ENCODE assay signal across 1 cellular context in the genomic region with DNA sequence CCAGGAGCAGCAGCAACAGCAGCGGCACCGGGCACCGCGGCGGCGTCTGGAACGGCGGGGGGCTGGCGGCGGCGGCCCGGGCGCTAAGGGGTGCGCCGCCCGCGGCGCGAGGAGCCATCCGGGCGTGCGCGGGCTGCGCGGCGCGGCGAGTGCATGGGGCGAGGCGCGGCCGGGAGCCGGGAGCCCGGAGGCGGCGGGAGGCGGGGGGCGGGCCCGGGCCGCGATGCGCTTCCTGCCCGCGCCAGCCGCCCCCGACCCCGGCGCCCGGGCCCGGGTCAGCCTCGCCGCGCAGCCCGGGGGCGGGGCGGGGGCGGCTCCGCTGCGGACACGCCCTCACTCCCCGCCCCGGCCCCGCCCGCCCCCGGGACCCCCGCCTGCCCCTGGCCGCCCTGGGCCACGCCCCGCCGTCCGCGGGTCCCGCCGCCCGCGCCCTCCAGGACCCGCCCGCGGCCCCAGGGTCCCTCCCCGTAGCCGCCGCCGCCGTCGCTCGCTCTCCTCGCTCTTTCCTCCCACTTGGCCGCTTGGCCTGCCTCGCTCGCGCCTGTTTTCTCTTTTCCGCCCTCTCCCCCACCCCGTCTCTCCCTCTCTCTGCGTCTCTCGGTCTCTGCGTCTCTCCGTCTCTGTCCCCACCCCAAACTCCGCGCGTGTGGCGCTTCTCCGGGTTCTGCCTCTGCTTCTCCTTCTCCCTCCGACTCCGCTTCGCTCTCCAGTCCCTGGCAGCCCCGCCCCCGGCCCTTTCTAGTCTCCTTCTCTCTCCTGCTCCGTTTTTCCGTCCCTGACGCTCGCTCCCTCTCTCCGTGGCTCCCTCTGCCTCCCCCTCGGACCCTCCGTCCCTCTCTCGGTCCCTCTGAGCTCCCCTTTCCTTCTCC.
A peak's percentile ranks its signal among the peaks of the same experiment; 100 is the strongest.
TF ChIP-seq lines count a peak whose summit lies in the region.

A gene with protein sequence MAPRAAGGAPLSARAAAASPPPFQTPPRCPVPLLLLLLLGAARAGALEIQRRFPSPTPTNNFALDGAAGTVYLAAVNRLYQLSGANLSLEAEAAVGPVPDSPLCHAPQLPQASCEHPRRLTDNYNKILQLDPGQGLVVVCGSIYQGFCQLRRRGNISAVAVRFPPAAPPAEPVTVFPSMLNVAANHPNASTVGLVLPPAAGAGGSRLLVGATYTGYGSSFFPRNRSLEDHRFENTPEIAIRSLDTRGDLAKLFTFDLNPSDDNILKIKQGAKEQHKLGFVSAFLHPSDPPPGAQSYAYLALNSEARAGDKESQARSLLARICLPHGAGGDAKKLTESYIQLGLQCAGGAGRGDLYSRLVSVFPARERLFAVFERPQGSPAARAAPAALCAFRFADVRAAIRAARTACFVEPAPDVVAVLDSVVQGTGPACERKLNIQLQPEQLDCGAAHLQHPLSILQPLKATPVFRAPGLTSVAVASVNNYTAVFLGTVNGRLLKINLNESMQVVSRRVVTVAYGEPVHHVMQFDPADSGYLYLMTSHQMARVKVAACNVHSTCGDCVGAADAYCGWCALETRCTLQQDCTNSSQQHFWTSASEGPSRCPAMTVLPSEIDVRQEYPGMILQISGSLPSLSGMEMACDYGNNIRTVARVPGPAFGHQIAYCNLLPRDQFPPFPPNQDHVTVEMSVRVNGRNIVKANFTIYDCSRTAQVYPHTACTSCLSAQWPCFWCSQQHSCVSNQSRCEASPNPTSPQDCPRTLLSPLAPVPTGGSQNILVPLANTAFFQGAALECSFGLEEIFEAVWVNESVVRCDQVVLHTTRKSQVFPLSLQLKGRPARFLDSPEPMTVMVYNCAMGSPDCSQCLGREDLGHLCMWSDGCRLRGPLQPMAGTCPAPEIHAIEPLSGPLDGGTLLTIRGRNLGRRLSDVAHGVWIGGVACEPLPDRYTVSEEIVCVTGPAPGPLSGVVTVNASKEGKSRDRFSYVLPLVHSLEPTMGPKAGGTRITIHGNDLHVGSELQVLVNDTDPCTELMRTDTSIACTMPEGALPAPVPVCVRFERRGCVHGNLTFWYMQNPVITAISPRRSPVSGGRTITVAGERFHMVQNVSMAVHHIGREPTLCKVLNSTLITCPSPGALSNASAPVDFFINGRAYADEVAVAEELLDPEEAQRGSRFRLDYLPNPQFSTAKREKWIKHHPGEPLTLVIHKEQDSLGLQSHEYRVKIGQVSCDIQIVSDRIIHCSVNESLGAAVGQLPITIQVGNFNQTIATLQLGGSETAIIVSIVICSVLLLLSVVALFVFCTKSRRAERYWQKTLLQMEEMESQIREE (N-terminal part only) (minus strand): TSS at position 155 of the 869 bp plus-strand sequence. CDS start 37 bp downstream, at position 118.

TF ChIP-seq in GM12878, 131 proteins besides CTCF, POLR2A, EP300 and RAD21 (continued from another document):
- TF ChIP-seq, protein P1, sequence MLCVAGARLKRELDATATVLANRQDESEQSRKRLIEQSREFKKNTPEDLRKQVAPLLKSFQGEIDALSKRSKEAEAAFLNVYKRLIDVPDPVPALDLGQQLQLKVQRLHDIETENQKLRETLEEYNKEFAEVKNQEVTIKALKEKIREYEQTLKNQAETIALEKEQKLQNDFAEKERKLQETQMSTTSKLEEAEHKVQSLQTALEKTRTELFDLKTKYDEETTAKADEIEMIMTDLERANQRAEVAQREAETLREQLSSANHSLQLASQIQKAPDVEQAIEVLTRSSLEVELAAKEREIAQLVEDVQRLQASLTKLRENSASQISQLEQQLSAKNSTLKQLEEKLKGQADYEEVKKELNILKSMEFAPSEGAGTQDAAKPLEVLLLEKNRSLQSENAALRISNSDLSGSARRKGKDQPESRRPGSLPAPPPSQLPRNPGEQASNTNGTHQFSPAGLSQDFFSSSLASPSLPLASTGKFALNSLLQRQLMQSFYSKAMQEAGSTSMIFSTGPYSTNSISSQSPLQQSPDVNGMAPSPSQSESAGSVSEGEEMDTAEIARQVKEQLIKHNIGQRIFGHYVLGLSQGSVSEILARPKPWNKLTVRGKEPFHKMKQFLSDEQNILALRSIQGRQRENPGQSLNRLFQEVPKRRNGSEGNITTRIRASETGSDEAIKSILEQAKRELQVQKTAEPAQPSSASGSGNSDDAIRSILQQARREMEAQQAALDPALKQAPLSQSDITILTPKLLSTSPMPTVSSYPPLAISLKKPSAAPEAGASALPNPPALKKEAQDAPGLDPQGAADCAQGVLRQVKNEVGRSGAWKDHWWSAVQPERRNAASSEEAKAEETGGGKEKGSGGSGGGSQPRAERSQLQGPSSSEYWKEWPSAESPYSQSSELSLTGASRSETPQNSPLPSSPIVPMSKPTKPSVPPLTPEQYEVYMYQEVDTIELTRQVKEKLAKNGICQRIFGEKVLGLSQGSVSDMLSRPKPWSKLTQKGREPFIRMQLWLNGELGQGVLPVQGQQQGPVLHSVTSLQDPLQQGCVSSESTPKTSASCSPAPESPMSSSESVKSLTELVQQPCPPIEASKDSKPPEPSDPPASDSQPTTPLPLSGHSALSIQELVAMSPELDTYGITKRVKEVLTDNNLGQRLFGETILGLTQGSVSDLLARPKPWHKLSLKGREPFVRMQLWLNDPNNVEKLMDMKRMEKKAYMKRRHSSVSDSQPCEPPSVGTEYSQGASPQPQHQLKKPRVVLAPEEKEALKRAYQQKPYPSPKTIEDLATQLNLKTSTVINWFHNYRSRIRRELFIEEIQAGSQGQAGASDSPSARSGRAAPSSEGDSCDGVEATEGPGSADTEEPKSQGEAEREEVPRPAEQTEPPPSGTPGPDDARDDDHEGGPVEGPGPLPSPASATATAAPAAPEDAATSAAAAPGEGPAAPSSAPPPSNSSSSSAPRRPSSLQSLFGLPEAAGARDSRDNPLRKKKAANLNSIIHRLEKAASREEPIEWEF (IDR thresholded peaks at IDR 0.05; ENCODE audit: insufficient replicate concordance, low read depth, low read length), result no peak
- TF ChIP-seq ZZZ3 (IDR thresholded peaks at IDR 0.05; ENCODE audit: control insufficient read depth, insufficient read length, low read depth) (no peak), EGR1 (IDR thresholded peaks at IDR 0.05; ENCODE audit: borderline replicate concordance in 1 of 2, low read depth in 2 of 2, low read length in 2 of 2) (peak in 1 of 2 experiments; percentile 29; a peak in 1 of 3 replicates), SMC3 (IDR thresholded peaks at IDR 0.05; ENCODE audit: borderline replicate concordance, low read length) (no peak), POU2F2 (IDR thresholded peaks at IDR 0.05; ENCODE audit: borderline replicate concordance, low read depth, low read length) (no peak), MYC (IDR thresholded peaks at IDR 0.05; ENCODE audit: insufficient read depth, insufficient read length, insufficient replicate concordance, low read length, severe bottlenecking) (no peak), FOXK2 (IDR thresholded peaks at IDR 0.05) (no peak), ZNF217 (IDR thresholded peaks at IDR 0.05) (no peak), TARDBP (IDR thresholded peaks at IDR 0.05; ENCODE audit: borderline replicate concordance) (no peak), HDGF (IDR thresholded peaks at IDR 0.05) (peak; percentile 66)
- TF ChIP-seq, protein P2, sequence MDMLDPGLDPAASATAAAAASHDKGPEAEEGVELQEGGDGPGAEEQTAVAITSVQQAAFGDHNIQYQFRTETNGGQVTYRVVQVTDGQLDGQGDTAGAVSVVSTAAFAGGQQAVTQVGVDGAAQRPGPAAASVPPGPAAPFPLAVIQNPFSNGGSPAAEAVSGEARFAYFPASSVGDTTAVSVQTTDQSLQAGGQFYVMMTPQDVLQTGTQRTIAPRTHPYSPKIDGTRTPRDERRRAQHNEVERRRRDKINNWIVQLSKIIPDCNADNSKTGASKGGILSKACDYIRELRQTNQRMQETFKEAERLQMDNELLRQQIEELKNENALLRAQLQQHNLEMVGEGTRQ (IDR thresholded peaks at IDR 0.05; ENCODE audit: borderline replicate concordance, low read depth, low read length), result no peak
- TF ChIP-seq, protein P3, sequence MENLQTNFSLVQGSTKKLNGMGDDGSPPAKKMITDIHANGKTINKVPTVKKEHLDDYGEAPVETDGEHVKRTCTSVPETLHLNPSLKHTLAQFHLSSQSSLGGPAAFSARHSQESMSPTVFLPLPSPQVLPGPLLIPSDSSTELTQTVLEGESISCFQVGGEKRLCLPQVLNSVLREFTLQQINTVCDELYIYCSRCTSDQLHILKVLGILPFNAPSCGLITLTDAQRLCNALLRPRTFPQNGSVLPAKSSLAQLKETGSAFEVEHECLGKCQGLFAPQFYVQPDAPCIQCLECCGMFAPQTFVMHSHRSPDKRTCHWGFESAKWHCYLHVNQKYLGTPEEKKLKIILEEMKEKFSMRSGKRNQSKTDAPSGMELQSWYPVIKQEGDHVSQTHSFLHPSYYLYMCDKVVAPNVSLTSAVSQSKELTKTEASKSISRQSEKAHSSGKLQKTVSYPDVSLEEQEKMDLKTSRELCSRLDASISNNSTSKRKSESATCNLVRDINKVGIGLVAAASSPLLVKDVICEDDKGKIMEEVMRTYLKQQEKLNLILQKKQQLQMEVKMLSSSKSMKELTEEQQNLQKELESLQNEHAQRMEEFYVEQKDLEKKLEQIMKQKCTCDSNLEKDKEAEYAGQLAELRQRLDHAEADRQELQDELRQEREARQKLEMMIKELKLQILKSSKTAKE (IDR thresholded peaks at IDR 0.05; ENCODE audit: low read depth, poor library complexity, severe bottlenecking), result no peak
- TF ChIP-seq, protein P4, sequence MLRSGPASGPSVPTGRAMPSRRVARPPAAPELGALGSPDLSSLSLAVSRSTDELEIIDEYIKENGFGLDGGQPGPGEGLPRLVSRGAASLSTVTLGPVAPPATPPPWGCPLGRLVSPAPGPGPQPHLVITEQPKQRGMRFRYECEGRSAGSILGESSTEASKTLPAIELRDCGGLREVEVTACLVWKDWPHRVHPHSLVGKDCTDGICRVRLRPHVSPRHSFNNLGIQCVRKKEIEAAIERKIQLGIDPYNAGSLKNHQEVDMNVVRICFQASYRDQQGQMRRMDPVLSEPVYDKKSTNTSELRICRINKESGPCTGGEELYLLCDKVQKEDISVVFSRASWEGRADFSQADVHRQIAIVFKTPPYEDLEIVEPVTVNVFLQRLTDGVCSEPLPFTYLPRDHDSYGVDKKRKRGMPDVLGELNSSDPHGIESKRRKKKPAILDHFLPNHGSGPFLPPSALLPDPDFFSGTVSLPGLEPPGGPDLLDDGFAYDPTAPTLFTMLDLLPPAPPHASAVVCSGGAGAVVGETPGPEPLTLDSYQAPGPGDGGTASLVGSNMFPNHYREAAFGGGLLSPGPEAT (IDR thresholded peaks at IDR 0.05; ENCODE audit: low read depth), result no peak
TF ChIP-seq in GM12878: peak in this region for 2.
